4 cellular contexts compared by ENCODE assay signal in the genomic region with DNA sequence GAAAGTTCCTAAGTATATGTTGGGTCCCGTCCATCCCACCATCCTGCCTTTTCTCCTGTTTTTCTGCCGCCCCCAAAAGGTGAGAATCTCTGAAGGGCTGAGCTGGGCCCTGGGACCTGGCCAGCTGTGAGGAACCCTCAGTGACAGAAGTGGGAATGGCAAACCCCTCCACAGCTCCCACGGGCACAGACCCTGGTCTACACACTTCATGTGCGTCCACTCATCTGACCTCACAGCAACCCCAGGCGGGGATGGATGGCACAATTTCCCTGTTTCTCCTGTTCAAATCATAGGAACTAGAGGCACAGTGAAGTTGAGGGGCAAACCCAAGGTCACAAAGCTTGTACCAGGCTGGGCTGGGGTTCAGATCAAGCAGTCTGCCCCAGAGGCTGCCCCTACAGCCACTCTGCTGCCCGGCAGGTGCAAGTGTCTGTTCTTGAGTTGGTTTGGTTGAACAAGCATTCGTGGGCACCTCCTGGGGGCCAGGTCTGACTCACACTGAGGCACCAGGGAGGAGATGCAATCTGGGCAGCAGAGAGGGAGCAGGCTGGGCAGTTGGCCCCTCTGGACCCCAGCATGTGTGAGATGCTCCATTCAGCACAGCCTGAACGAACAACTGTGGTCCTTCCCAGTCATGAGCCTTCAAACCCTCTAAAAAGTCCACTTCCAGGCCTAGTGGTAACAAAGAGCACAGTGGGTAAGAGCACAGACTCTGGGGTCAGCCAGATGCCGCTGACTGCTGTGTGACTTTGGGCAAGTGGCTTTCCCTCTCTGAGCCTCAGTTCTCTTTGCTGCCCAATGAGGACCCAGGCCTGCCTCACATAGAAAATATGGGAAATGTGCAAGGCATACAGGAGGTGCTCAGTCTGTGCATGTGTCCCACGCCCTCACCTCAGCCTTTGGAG.
TF ChIP-seq lines count a peak whose summit lies in the region.

No MANE protein-coding gene starts in this region.

TF ChIP-seq in HEK293, 187 proteins besides CTCF, POLR2A, EP300 and RAD21:
- TF ChIP-seq ZNF768 (tag by site-specific recombination; IDR thresholded peaks at IDR 0.05), result peak; percentile 93
- TF ChIP-seq ZIC2 (tag by site-specific recombination; IDR thresholded peaks at IDR 0.05), result peak; percentile 72
- TF ChIP-seq ZNF169 (tag by site-specific recombination; IDR thresholded peaks at IDR 0.05), result no peak

TF ChIP-seq in GM12878, 131 proteins besides CTCF, POLR2A, EP300 and RAD21:
- TF ChIP-seq SMARCA5 (IDR thresholded peaks at IDR 0.05), result peak; percentile 91
- TF ChIP-seq NFXL1 (IDR thresholded peaks at IDR 0.05; ENCODE audit: borderline replicate concordance), result peak; percentile 81
- no peak for TF ChIP-seq POLR2AphosphoS2 (IDR thresholded peaks at IDR 0.05; ENCODE audit: low read depth, low read length)
TF ChIP-seq in GM12878: peak in this region for 2.

TF ChIP-seq in HepG2, 621 proteins besides CTCF, POLR2A, EP300 and RAD21:
- no peak for TF ChIP-seq PHF20 (CRISPR knock-in tag; IDR thresholded peaks at IDR 0.05)
- TF ChIP-seq ZNF768 (CRISPR knock-in tag; IDR thresholded peaks at IDR 0.05), result peak; percentile 97
- TF ChIP-seq, protein P1, sequence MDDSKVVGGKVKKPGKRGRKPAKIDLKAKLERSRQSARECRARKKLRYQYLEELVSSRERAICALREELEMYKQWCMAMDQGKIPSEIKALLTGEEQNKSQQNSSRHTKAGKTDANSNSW (CRISPR knock-in tag; IDR thresholded peaks at IDR 0.05; ENCODE audit: borderline replicate concordance), result no peak
- TF ChIP-seq SP5 (CRISPR knock-in tag; IDR thresholded peaks at IDR 0.05; ENCODE audit: borderline replicate concordance, low read depth), result no peak
- peak; percentile 45; the same call in 1 of the 2 replicates for TF ChIP-seq ZMYM3 (CRISPR knock-in tag; IDR thresholded peaks at IDR 0.05)
- no peak for TF ChIP-seq HNRNPUL1 (IDR thresholded peaks at IDR 0.05; ENCODE audit: low read depth, low read length)
- TF ChIP-seq, protein P2, sequence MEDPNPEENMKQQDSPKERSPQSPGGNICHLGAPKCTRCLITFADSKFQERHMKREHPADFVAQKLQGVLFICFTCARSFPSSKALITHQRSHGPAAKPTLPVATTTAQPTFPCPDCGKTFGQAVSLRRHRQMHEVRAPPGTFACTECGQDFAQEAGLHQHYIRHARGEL (CRISPR knock-in tag; IDR thresholded peaks at IDR 0.05), result no peak
- no peak for TF ChIP-seq POLR2AphosphoS2 (IDR thresholded peaks at IDR 0.05; ENCODE audit: low read depth, low read length)
- TF ChIP-seq, protein P3, sequence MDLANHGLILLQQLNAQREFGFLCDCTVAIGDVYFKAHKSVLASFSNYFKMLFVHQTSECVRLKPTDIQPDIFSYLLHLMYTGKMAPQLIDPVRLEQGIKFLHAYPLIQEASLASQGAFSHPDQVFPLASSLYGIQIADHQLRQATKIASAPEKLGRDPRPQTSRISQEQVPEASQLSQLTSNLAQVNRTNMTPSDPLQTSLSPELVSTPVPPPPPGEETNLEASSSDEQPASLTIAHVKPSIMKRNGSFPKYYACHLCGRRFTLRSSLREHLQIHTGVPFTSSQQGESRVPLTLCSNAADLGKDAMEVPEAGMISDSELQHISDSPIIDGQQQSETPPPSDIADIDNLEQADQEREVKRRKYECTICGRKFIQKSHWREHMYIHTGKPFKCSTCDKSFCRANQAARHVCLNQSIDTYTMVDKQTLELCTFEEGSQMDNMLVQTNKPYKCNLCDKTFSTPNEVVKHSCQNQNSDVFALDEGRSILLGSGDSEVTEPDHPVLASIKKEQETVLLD (CRISPR knock-in tag; IDR thresholded peaks at IDR 0.05; ENCODE audit: low read depth), result no peak

TF ChIP-seq in GM23338, 12 proteins besides CTCF, POLR2A, EP300 and RAD21:
- TF ChIP-seq POLR2AphosphoS5 (IDR thresholded peaks at IDR 0.05; ENCODE audit: low read depth) (no peak), NANOG (IDR thresholded peaks at IDR 0.05; ENCODE audit: borderline replicate concordance) (no peak), JUNB (IDR thresholded peaks at IDR 0.05; ENCODE audit: unreplicated experiment) (no peak), STAT1 (IDR thresholded peaks at IDR 0.05; ENCODE audit: unreplicated experiment) (no peak), ZNF331 (CRISPR knock-in tag; IDR thresholded peaks at IDR 0.05; ENCODE audit: low read depth) (no peak)
- TF ChIP-seq, protein P4, sequence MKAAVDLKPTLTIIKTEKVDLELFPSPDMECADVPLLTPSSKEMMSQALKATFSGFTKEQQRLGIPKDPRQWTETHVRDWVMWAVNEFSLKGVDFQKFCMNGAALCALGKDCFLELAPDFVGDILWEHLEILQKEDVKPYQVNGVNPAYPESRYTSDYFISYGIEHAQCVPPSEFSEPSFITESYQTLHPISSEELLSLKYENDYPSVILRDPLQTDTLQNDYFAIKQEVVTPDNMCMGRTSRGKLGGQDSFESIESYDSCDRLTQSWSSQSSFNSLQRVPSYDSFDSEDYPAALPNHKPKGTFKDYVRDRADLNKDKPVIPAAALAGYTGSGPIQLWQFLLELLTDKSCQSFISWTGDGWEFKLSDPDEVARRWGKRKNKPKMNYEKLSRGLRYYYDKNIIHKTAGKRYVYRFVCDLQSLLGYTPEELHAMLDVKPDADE (IDR thresholded peaks at IDR 0.05), result no peak
